Comparison of ENCODE assay signal across 8 cellular contexts in the genomic region with DNA sequence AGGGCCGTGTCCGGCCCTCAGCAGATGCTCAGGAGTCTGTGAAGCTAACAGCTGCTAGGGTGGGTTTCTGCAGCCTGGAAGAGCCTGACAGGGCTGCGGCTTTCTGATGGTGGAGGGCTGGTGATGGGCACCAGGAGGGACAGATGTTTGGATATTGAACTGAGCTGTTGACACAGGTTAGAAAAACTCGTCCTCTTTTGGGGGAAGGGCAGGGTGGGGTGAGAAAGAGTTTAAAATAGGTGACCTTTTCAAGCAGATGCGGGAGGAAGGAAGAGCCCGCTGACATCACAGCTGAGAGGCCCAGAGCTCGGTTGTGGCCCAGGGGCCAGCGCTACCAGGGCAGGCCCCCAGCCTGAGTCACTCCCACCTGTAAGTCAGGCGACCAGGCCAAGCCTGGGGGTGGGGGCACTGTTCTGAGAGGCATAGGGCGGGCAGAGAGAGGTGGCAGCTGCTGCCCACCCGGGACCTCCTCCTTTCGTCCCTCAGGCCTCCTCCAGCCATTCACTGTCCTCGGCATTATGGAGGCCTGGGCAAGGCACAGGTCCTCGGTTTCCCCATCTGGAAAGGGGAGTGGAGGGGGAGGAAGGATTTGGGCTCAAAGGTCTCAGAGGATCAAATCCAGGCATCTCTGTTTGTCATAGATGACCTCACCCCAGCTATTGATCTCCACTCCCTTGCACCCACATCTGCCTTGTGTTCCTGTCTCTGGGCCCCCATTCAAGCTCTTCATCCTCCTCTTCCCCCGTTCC.
A peak's percentile ranks its signal among the peaks of the same experiment; 100 is the strongest.
DNase-seq lines count a peak whose midpoint lies in the region; ATAC-seq lines count a peak whose summit lies in the region.

No MANE protein-coding gene starts in this region.

- H3K27ac Mint-ChIP-seq in central memory CD8-positive, alpha-beta T cell (ENCODE audit: low read depth) = peak overlapping the region; percentile 92
- peak overlapping the region; percentile 94 for H3K27ac Mint-ChIP-seq in stimulated activated memory B cell treated with anti-CD40 and anti-IgM and Interleukin-4, amounts not matched to agents 10 μg/mL and 1 μg/mL and 100 μg/mL, for 72 hours

- peaks cover 44% of the 10 kb centered on the region for H3K4me1 Mint-ChIP-seq in central memory CD8-positive, alpha-beta T cell
- peaks cover 90% of the 10 kb centered on the region for H3K4me1 Mint-ChIP-seq in stimulated activated memory B cell treated with anti-CD40 and anti-IgM and Interleukin-4, amounts not matched to agents 10 μg/mL and 1 μg/mL and 100 μg/mL, for 72 hours

- no peaks in the 10 kb centered on the region for H3K27me3 Mint-ChIP-seq in central memory CD8-positive, alpha-beta T cell
- no peaks in the 10 kb centered on the region for H3K27me3 Mint-ChIP-seq in stimulated activated memory B cell treated with anti-CD40 and anti-IgM and Interleukin-4, amounts not matched to agents 10 μg/mL and 1 μg/mL and 100 μg/mL, for 72 hours

- H3K4me3 Mint-ChIP-seq in central memory CD8-positive, alpha-beta T cell = peak overlapping the region; percentile 51
- H3K4me3 Mint-ChIP-seq in stimulated activated memory B cell treated with anti-CD40 and anti-IgM and Interleukin-4, amounts not matched to agents 10 μg/mL and 1 μg/mL and 100 μg/mL, for 72 hours = peak overlapping the region; percentile 59

- DNase-seq in activated gamma-delta T cell treated with Interleukin-2 at 50 U/mL for 16 hours (peak; percentile 58), activated gamma-delta T cell (lab: John Stamatoyannopoulos, UW) (no peak), NCI-H1694 treated with DMSO at 0.1 percent for 48 hours (lab: John Stamatoyannopoulos, UW) (peak; percentile 47), DMS79 treated with DMSO at 0.1 percent for 48 hours (lab: John Stamatoyannopoulos, UW) (no peak), NCI-H187 (lab: John Stamatoyannopoulos, UW) (no peak)
- no peak for DNase-seq in central memory CD8-positive, alpha-beta T cell (ENCODE audit: low spot score in 2 of 2)

- no peaks in the 10 kb centered on the region for H3K9me3 Mint-ChIP-seq in central memory CD8-positive, alpha-beta T cell
- H3K9me3 Mint-ChIP-seq in stimulated activated memory B cell treated with anti-CD40 and anti-IgM and Interleukin-4, amounts not matched to agents 10 μg/mL and 1 μg/mL and 100 μg/mL, for 72 hours = no peaks in the 10 kb centered on the region

- peak; percentile 42 for ATAC-seq in central memory CD8-positive, alpha-beta T cell (replicated peaks; ENCODE audit: extremely low read depth, poor library complexity, severe bottlenecking)
- ATAC-seq in stimulated activated memory B cell treated with anti-CD40 and anti-IgM and Interleukin-4, amounts not matched to agents 10 μg/mL and 1 μg/mL and 100 μg/mL, for 72 hours = peak; percentile 94
- no peak for ATAC-seq in GM19395 (IDR thresholded peaks at IDR 0.05; ENCODE audit: unreplicated experiment)

- no peaks in the 10 kb centered on the region for H3K36me3 Mint-ChIP-seq in central memory CD8-positive, alpha-beta T cell (ENCODE audit: insufficient read depth)
- no peaks in the 10 kb centered on the region for H3K36me3 Mint-ChIP-seq in stimulated activated memory B cell treated with anti-CD40 and anti-IgM and Interleukin-4, amounts not matched to agents 10 μg/mL and 1 μg/mL and 100 μg/mL, for 72 hours

Comparison
In these comparisons a context has a peak if more than half of its experiments do, and no peak if none do; other contexts are left out.
1. DNase-seq: peak in activated gamma-delta T cell treated with Interleukin-2 at 50 U/mL for 16 hours (single experiment) and NCI-H1694 treated with DMSO at 0.1 percent for 48 hours (single experiment); none in activated gamma-delta T cell (single experiment), central memory CD8-positive, alpha-beta T cell (0 of 2), DMS79 treated with DMSO at 0.1 percent for 48 hours (single experiment) and NCI-H187 (0 of 2).